13 cellular contexts compared by ENCODE assay signal in genomic region chr17:76873856-76874255, GRCh38. TPM values are rescaled to one million over a fixed set of nuclear protein-coding genes. Genes with fewer than 3 reads are reported as not detected.
"Had no signal": no experiment of that assay in that cellular context is flagged by ENCODE, and none has a peak within 500 bp of the region (broad histone marks: within the 10 kb centered on the region; RNA-seq: fewer than 3 reads in every experiment).

No MANE protein-coding gene starts in this region.

- H3K27ac ChIP-seq: gastroesophageal sphincter had no signal

- H3K36me3 ChIP-seq: gastroesophageal sphincter had no signal

- DNase-seq: activated CD4-positive, alpha-beta T cell treated with anti-CD3 and anti-CD28 coated beads for 1 hour; activated CD8-positive, alpha-beta memory T cell treated with anti-CD3 and anti-CD28 coated beads, Interleukin-2, amount 50 U/mL, for 48 hours; activated CD8-positive, alpha-beta T cell treated with anti-CD3 and anti-CD28 coated beads for 36 hours; activated naive CD4-positive, alpha-beta T cell; central memory CD4-positive, alpha-beta T cell; cortex of kidney; effector CD8-positive, alpha-beta T cell; hippocampal formation; kidney glomerular epithelial cell; posterior cingulate gyrus; right cardiac atrium; trophoblast cell had no signal

- H3K4me3 ChIP-seq: gastroesophageal sphincter had no signal

- H3K9me3 ChIP-seq: gastroesophageal sphincter had no signal

RNA-seq across cellular contexts. Expression of gene MGAT5B, which starts 5.7 kb away (rescaled TPM):
- total RNA-seq: activated CD8-positive, alpha-beta T cell treated with anti-CD3 and anti-CD28 coated beads for 36 hours had no signal
